In genomic region chr5:52818360-52818759, GRCh38 we compare ENCODE assay signal across 16 cellular contexts.
"Had no signal": no experiment of that assay in that cellular context is flagged by ENCODE, and none has a peak within 500 bp of the region (broad histone marks: within the 10 kb centered on the region; RNA-seq: fewer than 3 reads in every experiment).

No MANE protein-coding gene starts in this region.

- H3K4me3 ChIP-seq: hepatocyte, mucosa of descending colon, stomach had no signal

- H3K36me3 Mint-ChIP-seq: naive thymus-derived CD8-positive, alpha-beta T cell; type B pancreatic cell had no signal

- DNase-seq: endodermal cell; foreskin melanocyte; head of caudate nucleus; left colon; mammary epithelial cell; mucosa of descending colon; naive thymus-derived CD8-positive, alpha-beta T cell; posterior cingulate gyrus; right cardiac atrium; small intestine; stimulated activated CD4-positive, alpha-beta T cell treated with anti-CD3 and anti-CD28 coated beads, Interleukin-12 subunit alpha, Interleukin-12 subunit beta, amount 100 ng/mL, for 4 hours; stimulated activated naive CD4-positive, alpha-beta T cell; stomach had no signal

- H3K36me3 ChIP-seq: stomach had no signal

- H3K4me3 Mint-ChIP-seq: dendritic cell treated with granulocyte-macrophage colony-stimulating factor and Interleukin-4, amounts not matched to agents 40 ng/mL and 50 ng/mL, for 4 days; endodermal cell; naive thymus-derived CD8-positive, alpha-beta T cell; type B pancreatic cell had no signal

- H3K27me3 Mint-ChIP-seq: dendritic cell treated with granulocyte-macrophage colony-stimulating factor and Interleukin-4, amounts not matched to agents 40 ng/mL and 50 ng/mL, for 4 days; naive thymus-derived CD8-positive, alpha-beta T cell; type B pancreatic cell had no signal

- H3K9me3 Mint-ChIP-seq: dendritic cell treated with granulocyte-macrophage colony-stimulating factor and Interleukin-4, amounts not matched to agents 40 ng/mL and 50 ng/mL, for 4 days; endodermal cell; naive thymus-derived CD8-positive, alpha-beta T cell; type B pancreatic cell had no signal

- H2AFZ ChIP-seq: hepatocyte had no signal

- H3K27ac Mint-ChIP-seq: dendritic cell treated with granulocyte-macrophage colony-stimulating factor and Interleukin-4, amounts not matched to agents 40 ng/mL and 50 ng/mL, for 4 days; endodermal cell; naive thymus-derived CD8-positive, alpha-beta T cell; type B pancreatic cell had no signal

- H3K27me3 ChIP-seq: hepatocyte, stomach had no signal

- H3K4me2 ChIP-seq: hepatocyte had no signal

- H3K27ac ChIP-seq: hepatocyte, stomach had no signal

- ATAC-seq: mucosa of descending colon; naive thymus-derived CD8-positive, alpha-beta T cell; right cardiac atrium had no signal

- H3K9me3 ChIP-seq: mucosa of descending colon, stomach had no signal

- H3K4me1 Mint-ChIP-seq: naive thymus-derived CD8-positive, alpha-beta T cell had no signal
